Comparison of ENCODE assay signal across 1 cellular context in genomic region chr19:1855828-1856255, GRCh38.
TF ChIP-seq lines count a peak whose summit lies in the region.

No MANE protein-coding gene starts in this region.

TF ChIP-seq in endothelial cell of umbilical vein, 7 proteins besides CTCF, POLR2A, EP300 and RAD21:
- TF ChIP-seq GATA2 (IDR thresholded peaks at IDR 0.05; ENCODE audit: insufficient read depth, insufficient read length, low read depth, low read length) (no peak), MAX (IDR thresholded peaks at IDR 0.05; ENCODE audit: insufficient read depth, insufficient read length) (no peak), EZH2 (IDR thresholded peaks at IDR 0.05; ENCODE audit: borderline replicate concordance, low read depth, low read length, severe bottlenecking) (no peak), POLR2AphosphoS5 (IDR thresholded peaks at IDR 0.05; ENCODE audit: insufficient read depth, low read depth, low read length) (no peak), MYC (IDR thresholded peaks at IDR 0.05; ENCODE audit: low read depth, low read length) (no peak), JUN (IDR thresholded peaks at IDR 0.05; ENCODE audit: borderline replicate concordance, insufficient read depth, insufficient read length, low read depth) (no peak), FOS (IDR thresholded peaks at IDR 0.05; ENCODE audit: borderline replicate concordance, insufficient read depth, low read length) (no peak)
